Comparison of ENCODE assay signal across 8 cellular contexts in the genomic region with DNA sequence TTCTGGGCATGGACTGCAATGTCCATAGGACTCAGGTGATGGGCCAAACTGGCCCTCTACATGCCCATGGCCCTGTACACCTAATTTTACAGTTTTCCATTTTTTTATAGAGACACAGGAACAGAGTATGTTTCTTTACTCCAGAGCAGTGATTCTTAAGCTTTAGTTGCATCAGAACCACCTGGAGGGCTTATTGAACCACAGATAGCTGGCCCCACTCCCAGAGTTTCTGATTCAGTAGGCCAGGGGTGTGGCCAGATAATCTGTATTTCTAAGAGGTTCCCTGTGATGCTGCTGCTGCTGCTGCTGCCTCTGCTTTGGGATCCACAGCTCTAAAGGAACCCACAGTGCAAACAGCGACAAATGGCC. TPM values are rescaled to one million over a fixed set of nuclear protein-coding genes. Genes with fewer than 3 reads are reported as not detected.
DNase-seq lines count a peak whose midpoint lies in the region; ATAC-seq and TF ChIP-seq lines count a peak whose summit lies in the region.

No MANE protein-coding gene starts in this region.

- no peaks in the 10 kb centered on the region for H3K4me1 Mint-ChIP-seq in natural killer cell
- H3K4me1 Mint-ChIP-seq in immature natural killer cell: no peaks in the 10 kb centered on the region

- no peaks in the 10 kb centered on the region for H3K9me2 ChIP-seq in Loucy (replicated peaks; ENCODE audit: low read depth, low read length)

- H3K36me3 ChIP-seq in Loucy (ENCODE audit: insufficient read depth, low read length): no peaks in the 10 kb centered on the region
- no peaks in the 10 kb centered on the region for H3K36me3 ChIP-seq in ascending aorta

- no peak overlapping the region for H2AFZ ChIP-seq in Loucy (ENCODE audit: low read length)

- H3K27me3 Mint-ChIP-seq in natural killer cell (ENCODE audit: low read depth in 2 of 2): peaks cover 18 to 25% of the 10 kb centered on the region in 2 donors
- peaks cover 3 to 9% (median 3%) of the 10 kb centered on the region in 3 donors for H3K27me3 Mint-ChIP-seq in immature natural killer cell (ENCODE audit: low read depth in 3 of 3)

- H3K9ac ChIP-seq in Loucy (ENCODE audit: low read depth, low read length, poor library complexity, severe bottlenecking): no peak overlapping the region

- no peaks in the 10 kb centered on the region for H3K79me2 ChIP-seq in Loucy (ENCODE audit: insufficient read depth, low read length)

- H3K27ac Mint-ChIP-seq in natural killer cell: no peak overlapping the region
- H3K27ac Mint-ChIP-seq in immature natural killer cell: no peak overlapping the region

- peaks cover 9% of the 10 kb centered on the region for H3K4me1 ChIP-seq in Loucy (ENCODE audit: insufficient read depth, low read length, poor library complexity, severe bottlenecking)
- peaks cover 10 to 39% of the 10 kb centered on the region in 2 donors for H3K4me1 ChIP-seq in ascending aorta

- H4K20me1 ChIP-seq in Loucy (ENCODE audit: insufficient read depth, low read length, poor library complexity, severe bottlenecking): no peaks in the 10 kb centered on the region

- H3K27me3 ChIP-seq in Loucy (ENCODE audit: insufficient read depth, low read length, poor library complexity, severe bottlenecking): no peaks in the 10 kb centered on the region
- no peaks in the 10 kb centered on the region for H3K27me3 ChIP-seq in ascending aorta

- no peak overlapping the region for H3K4me3 Mint-ChIP-seq in natural killer cell
- H3K4me3 Mint-ChIP-seq in immature natural killer cell: no peak overlapping the region

- H3K9me3 Mint-ChIP-seq in natural killer cell (no peaks in the 10 kb centered on the region), immature natural killer cell (peaks cover 0 to 2% (median 0%) of the 10 kb centered on the region in 6 donors)

- no peaks in the 10 kb centered on the region for H3F3A ChIP-seq in Loucy (ENCODE audit: low read depth)

- TF ChIP-seq CTCF in Loucy (conservative IDR thresholded peaks at IDR 0.05; ENCODE audit: low read length) (no peak), ascending aorta (IDR thresholded peaks at IDR 0.05) (no peak), natural killer cell (IDR thresholded peaks at IDR 0.05) (no peak)

- no peak overlapping the region for H3K4me3 ChIP-seq in Loucy (ENCODE audit: low read length, poor library complexity, severe bottlenecking)
- no peak overlapping the region for H3K4me3 ChIP-seq in ascending aorta

- intact Hi-C loops in ascending aorta (cut with DNase I) (loop anchor here (10.0 kb wide), 1 partner anchor 1750 kb away; no protein-coding TSS in a partner anchor), left colon (cut with DNase I, micrococcal nuclease) (no loop called here), natural killer cell (cut with micrococcal nuclease) (no loop called here)

- no peaks in the 10 kb centered on the region for H3K36me3 Mint-ChIP-seq in natural killer cell
- no peaks in the 10 kb centered on the region for H3K36me3 Mint-ChIP-seq in immature natural killer cell

- peak overlapping the region; percentile 87 for H3K27ac ChIP-seq in ascending aorta

- no peak for DNase-seq in ascending aorta (ENCODE audit: low spot score in 2 of 2)
- DNase-seq in medulla oblongata (ENCODE audit: extremely low spot score): peak; percentile 45
- no peak for DNase-seq in left colon
- DNase-seq in natural killer cell: no peak
- DNase-seq in immature natural killer cell: no peak

- ATAC-seq in GM21381 (IDR thresholded peaks at IDR 0.05; ENCODE audit: unreplicated experiment) (peak; percentile 64), left colon (no peak), GM18520 (IDR thresholded peaks at IDR 0.05; ENCODE audit: unreplicated experiment) (no peak), natural killer cell (no peak)

- H3K4me2 ChIP-seq in Loucy (ENCODE audit: low read depth, low read length, poor library complexity, severe bottlenecking): peak overlapping the region; percentile 18

- H3K9me3 ChIP-seq in Loucy (ENCODE audit: insufficient read depth, low read depth, low read length) (no peaks in the 10 kb centered on the region), ascending aorta (no peaks in the 10 kb centered on the region)

RNA-seq across cellular contexts. Expression of a gene that starts 5.1 kb away (rescaled TPM):
- 2.1 TPM for total RNA-seq in ascending aorta
- total RNA-seq in left colon: 1 to 10 TPM; 2.4 to 6.5 TPM
- total RNA-seq in natural killer cell: not detected
- not detected for polyA plus RNA-seq in immature natural killer cell

RNA-seq across cellular contexts. Expression of a gene that starts 58.1 kb away (rescaled TPM):
- total RNA-seq in ascending aorta (not detected), left colon (1 to 10 TPM in 1 of 2 donors, under 1 TPM in 1; 0.67 to 1.3 TPM), natural killer cell (not detected)
- polyA plus RNA-seq in immature natural killer cell: not detected
